Comparison of ENCODE assay signal across 1 cellular context in the genomic region with DNA sequence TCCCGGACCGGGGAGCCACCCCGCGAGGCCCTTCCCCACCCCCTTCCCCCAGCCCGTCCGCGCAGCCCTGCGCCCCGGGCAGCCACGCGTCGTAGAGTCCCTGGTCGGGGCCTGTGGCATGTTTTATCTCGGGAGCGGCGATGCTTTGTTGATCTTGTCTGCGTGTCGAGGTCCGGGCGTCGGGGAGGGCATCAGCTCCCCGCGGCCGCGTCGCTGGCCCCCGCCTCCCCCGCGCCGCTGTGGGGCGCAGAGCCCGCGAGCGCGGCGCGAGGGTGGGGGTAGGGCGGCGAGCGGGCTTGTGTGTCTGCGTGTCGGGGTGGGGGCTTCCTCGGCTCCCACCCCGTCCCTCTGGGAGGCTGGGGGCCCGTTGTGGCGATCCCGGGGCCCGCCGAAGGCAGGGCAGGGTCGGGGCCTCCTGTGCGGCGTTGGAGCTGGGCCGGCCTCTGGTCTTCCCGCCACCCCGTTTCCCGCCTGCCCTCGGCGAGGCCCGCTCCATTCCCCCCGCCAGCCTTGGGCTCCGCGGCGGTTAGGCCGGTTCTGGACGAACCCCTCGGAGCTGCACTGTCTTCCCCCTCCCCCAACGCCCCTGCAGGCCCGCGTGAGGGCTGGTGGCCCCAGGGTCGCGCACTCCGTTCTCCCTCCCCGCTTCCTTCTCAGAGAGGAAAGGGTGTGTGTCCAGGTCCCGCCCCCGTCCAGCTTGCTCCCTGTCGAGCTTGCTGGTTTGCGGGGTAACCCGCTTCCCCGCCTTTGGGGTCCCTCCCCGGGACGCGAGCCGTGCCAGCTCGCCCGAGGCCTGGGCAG.
A peak's percentile ranks its signal among the peaks of the same experiment; 100 is the strongest.
TF ChIP-seq lines count a peak whose summit lies in the region.

No MANE protein-coding gene starts in this region.

TF ChIP-seq in HepG2, 621 proteins besides CTCF, POLR2A, EP300 and RAD21 (continued from another document and continues in another):
- TF ChIP-seq, protein P1, sequence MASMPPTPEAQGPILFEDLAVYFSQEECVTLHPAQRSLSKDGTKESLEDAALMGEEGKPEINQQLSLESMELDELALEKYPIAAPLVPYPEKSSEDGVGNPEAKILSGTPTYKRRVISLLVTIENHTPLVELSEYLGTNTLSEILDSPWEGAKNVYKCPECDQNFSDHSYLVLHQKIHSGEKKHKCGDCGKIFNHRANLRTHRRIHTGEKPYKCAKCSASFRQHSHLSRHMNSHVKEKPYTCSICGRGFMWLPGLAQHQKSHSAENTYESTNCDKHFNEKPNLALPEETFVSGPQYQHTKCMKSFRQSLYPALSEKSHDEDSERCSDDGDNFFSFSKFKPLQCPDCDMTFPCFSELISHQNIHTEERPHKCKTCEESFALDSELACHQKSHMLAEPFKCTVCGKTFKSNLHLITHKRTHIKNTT (CRISPR knock-in tag; IDR thresholded peaks at IDR 0.05): no peak
- TF ChIP-seq, protein P2, sequence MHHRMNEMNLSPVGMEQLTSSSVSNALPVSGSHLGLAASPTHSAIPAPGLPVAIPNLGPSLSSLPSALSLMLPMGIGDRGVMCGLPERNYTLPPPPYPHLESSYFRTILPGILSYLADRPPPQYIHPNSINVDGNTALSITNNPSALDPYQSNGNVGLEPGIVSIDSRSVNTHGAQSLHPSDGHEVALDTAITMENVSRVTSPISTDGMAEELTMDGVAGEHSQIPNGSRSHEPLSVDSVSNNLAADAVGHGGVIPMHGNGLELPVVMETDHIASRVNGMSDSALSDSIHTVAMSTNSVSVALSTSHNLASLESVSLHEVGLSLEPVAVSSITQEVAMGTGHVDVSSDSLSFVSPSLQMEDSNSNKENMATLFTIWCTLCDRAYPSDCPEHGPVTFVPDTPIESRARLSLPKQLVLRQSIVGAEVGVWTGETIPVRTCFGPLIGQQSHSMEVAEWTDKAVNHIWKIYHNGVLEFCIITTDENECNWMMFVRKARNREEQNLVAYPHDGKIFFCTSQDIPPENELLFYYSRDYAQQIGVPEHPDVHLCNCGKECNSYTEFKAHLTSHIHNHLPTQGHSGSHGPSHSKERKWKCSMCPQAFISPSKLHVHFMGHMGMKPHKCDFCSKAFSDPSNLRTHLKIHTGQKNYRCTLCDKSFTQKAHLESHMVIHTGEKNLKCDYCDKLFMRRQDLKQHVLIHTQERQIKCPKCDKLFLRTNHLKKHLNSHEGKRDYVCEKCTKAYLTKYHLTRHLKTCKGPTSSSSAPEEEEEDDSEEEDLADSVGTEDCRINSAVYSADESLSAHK (CRISPR knock-in tag; IDR thresholded peaks at IDR 0.05; ENCODE audit: borderline replicate concordance): no peak
- no peak for TF ChIP-seq ZNF205 (CRISPR knock-in tag; IDR thresholded peaks at IDR 0.05)
- no peak; a peak in 1 of 4 replicates for TF ChIP-seq KLF16 (CRISPR knock-in tag; IDR thresholded peaks at IDR 0.05)
- TF ChIP-seq MTA1 (CRISPR knock-in tag; IDR thresholded peaks at IDR 0.05; ENCODE audit: borderline replicate concordance): peak; percentile 36; the same call in 1 of the 2 replicates
- peak; percentile 7 for TF ChIP-seq ASH2L (IDR thresholded peaks at IDR 0.05; ENCODE audit: insufficient read length, low read depth, low read length)
- TF ChIP-seq ZBTB3 (CRISPR knock-in tag; IDR thresholded peaks at IDR 0.05; ENCODE audit: borderline replicate concordance, low read depth): no peak
- TF ChIP-seq FOXP1 (IDR thresholded peaks at IDR 0.05): no peak
- TF ChIP-seq FOXP1 (CRISPR knock-in tag; IDR thresholded peaks at IDR 0.05): no peak
- TF ChIP-seq ZNF230 (CRISPR knock-in tag; IDR thresholded peaks at IDR 0.05): no peak
- no peak for TF ChIP-seq TP53 (CRISPR knock-in tag; conservative IDR thresholded peaks at IDR 0.05)
- TF ChIP-seq ZNF337 (CRISPR knock-in tag; IDR thresholded peaks at IDR 0.05; ENCODE audit: borderline replicate concordance, low read depth): no peak
- no peak for TF ChIP-seq FOXA1 (IDR thresholded peaks at IDR 0.05)
- TF ChIP-seq FOXA1 (CRISPR knock-in tag; IDR thresholded peaks at IDR 0.05): no peak
- no peak; the same call in 1 of the 2 replicates for TF ChIP-seq ETV5 (CRISPR knock-in tag; IDR thresholded peaks at IDR 0.05; ENCODE audit: borderline replicate concordance)
- TF ChIP-seq EED (CRISPR knock-in tag; IDR thresholded peaks at IDR 0.05): 0 out of 2 replicates have a peak, but pooled peaks have one; percentile 34
- TF ChIP-seq TCF7 (IDR thresholded peaks at IDR 0.05; ENCODE audit: low read depth): no peak
- no peak for TF ChIP-seq NR2F2 (IDR thresholded peaks at IDR 0.05; ENCODE audit: borderline replicate concordance, low read depth)
- TF ChIP-seq GMEB2 (CRISPR knock-in tag; IDR thresholded peaks at IDR 0.05; ENCODE audit: low read depth): no peak
- no peak; the same call in 1 of the 2 replicates for TF ChIP-seq ZNF589 (CRISPR knock-in tag; conservative IDR thresholded peaks at IDR 0.05)
- no peak for TF ChIP-seq AGO1 (IDR thresholded peaks at IDR 0.05; ENCODE audit: low read depth, low read length, poor library complexity, severe bottlenecking)
- TF ChIP-seq, protein P3, sequence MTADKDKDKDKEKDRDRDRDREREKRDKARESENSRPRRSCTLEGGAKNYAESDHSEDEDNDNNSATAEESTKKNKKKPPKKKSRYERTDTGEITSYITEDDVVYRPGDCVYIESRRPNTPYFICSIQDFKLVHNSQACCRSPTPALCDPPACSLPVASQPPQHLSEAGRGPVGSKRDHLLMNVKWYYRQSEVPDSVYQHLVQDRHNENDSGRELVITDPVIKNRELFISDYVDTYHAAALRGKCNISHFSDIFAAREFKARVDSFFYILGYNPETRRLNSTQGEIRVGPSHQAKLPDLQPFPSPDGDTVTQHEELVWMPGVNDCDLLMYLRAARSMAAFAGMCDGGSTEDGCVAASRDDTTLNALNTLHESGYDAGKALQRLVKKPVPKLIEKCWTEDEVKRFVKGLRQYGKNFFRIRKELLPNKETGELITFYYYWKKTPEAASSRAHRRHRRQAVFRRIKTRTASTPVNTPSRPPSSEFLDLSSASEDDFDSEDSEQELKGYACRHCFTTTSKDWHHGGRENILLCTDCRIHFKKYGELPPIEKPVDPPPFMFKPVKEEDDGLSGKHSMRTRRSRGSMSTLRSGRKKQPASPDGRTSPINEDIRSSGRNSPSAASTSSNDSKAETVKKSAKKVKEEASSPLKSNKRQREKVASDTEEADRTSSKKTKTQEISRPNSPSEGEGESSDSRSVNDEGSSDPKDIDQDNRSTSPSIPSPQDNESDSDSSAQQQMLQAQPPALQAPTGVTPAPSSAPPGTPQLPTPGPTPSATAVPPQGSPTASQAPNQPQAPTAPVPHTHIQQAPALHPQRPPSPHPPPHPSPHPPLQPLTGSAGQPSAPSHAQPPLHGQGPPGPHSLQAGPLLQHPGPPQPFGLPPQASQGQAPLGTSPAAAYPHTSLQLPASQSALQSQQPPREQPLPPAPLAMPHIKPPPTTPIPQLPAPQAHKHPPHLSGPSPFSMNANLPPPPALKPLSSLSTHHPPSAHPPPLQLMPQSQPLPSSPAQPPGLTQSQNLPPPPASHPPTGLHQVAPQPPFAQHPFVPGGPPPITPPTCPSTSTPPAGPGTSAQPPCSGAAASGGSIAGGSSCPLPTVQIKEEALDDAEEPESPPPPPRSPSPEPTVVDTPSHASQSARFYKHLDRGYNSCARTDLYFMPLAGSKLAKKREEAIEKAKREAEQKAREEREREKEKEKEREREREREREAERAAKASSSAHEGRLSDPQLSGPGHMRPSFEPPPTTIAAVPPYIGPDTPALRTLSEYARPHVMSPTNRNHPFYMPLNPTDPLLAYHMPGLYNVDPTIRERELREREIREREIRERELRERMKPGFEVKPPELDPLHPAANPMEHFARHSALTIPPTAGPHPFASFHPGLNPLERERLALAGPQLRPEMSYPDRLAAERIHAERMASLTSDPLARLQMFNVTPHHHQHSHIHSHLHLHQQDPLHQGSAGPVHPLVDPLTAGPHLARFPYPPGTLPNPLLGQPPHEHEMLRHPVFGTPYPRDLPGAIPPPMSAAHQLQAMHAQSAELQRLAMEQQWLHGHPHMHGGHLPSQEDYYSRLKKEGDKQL (CRISPR knock-in tag; IDR thresholded peaks at IDR 0.05; ENCODE audit: low read depth): no peak
- TF ChIP-seq ZNF720 (CRISPR knock-in tag; IDR thresholded peaks at IDR 0.05): no peak
- TF ChIP-seq, protein P4, sequence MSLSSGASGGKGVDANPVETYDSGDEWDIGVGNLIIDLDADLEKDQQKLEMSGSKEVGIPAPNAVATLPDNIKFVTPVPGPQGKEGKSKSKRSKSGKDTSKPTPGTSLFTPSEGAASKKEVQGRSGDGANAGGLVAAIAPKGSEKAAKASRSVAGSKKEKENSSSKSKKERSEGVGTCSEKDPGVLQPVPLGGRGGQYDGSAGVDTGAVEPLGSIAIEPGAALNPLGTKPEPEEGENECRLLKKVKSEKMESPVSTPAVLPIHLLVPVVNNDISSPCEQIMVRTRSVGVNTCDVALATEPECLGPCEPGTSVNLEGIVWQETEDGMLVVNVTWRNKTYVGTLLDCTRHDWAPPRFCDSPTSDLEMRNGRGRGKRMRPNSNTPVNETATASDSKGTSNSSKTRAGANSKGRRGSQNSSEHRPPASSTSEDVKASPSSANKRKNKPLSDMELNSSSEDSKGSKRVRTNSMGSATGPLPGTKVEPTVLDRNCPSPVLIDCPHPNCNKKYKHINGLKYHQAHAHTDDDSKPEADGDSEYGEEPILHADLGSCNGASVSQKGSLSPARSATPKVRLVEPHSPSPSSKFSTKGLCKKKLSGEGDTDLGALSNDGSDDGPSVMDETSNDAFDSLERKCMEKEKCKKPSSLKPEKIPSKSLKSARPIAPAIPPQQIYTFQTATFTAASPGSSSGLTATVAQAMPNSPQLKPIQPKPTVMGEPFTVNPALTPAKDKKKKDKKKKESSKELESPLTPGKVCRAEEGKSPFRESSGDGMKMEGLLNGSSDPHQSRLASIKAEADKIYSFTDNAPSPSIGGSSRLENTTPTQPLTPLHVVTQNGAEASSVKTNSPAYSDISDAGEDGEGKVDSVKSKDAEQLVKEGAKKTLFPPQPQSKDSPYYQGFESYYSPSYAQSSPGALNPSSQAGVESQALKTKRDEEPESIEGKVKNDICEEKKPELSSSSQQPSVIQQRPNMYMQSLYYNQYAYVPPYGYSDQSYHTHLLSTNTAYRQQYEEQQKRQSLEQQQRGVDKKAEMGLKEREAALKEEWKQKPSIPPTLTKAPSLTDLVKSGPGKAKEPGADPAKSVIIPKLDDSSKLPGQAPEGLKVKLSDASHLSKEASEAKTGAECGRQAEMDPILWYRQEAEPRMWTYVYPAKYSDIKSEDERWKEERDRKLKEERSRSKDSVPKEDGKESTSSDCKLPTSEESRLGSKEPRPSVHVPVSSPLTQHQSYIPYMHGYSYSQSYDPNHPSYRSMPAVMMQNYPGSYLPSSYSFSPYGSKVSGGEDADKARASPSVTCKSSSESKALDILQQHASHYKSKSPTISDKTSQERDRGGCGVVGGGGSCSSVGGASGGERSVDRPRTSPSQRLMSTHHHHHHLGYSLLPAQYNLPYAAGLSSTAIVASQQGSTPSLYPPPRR (CRISPR knock-in tag; IDR thresholded peaks at IDR 0.05; ENCODE audit: borderline replicate concordance): peak; percentile 34; the same call in 1 of the 2 replicates
- no peak for TF ChIP-seq CHD2 (IDR thresholded peaks at IDR 0.05; ENCODE audit: low read depth, low read length)
- TF ChIP-seq ERF (CRISPR knock-in tag; IDR thresholded peaks at IDR 0.05): 0 out of 2 replicates have a peak, but pooled peaks have one; percentile 32
- peak; percentile 54; the same call in 1 of the 2 replicates for TF ChIP-seq ZNF160 (CRISPR knock-in tag; IDR thresholded peaks at IDR 0.05)
- TF ChIP-seq AGO2 (optimal IDR thresholded peaks at IDR 0.05; ENCODE audit: low read depth, low read length): peak; percentile 79
- TF ChIP-seq MLLT10 (CRISPR knock-in tag; IDR thresholded peaks at IDR 0.05): no peak
- TF ChIP-seq, protein P5, sequence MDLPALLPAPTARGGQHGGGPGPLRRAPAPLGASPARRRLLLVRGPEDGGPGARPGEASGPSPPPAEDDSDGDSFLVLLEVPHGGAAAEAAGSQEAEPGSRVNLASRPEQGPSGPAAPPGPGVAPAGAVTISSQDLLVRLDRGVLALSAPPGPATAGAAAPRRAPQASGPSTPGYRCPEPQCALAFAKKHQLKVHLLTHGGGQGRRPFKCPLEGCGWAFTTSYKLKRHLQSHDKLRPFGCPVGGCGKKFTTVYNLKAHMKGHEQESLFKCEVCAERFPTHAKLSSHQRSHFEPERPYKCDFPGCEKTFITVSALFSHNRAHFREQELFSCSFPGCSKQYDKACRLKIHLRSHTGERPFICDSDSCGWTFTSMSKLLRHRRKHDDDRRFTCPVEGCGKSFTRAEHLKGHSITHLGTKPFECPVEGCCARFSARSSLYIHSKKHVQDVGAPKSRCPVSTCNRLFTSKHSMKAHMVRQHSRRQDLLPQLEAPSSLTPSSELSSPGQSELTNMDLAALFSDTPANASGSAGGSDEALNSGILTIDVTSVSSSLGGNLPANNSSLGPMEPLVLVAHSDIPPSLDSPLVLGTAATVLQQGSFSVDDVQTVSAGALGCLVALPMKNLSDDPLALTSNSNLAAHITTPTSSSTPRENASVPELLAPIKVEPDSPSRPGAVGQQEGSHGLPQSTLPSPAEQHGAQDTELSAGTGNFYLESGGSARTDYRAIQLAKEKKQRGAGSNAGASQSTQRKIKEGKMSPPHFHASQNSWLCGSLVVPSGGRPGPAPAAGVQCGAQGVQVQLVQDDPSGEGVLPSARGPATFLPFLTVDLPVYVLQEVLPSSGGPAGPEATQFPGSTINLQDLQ (CRISPR knock-in tag; IDR thresholded peaks at IDR 0.05): peak; percentile 82; the same call in 1 of the 2 replicates
- peak; percentile 59 for TF ChIP-seq ARNTL (CRISPR knock-in tag; IDR thresholded peaks at IDR 0.05)
- no peak for TF ChIP-seq NAIF1 (CRISPR knock-in tag; IDR thresholded peaks at IDR 0.05; ENCODE audit: borderline replicate concordance)
- peak; percentile 56; the same call in 1 of the 2 replicates for TF ChIP-seq ZNF704 (CRISPR knock-in tag; IDR thresholded peaks at IDR 0.05; ENCODE audit: borderline replicate concordance)
- TF ChIP-seq ZNF761 (CRISPR knock-in tag; conservative IDR thresholded peaks at IDR 0.05): peak; percentile 20; the same call in 1 of the 2 replicates
- TF ChIP-seq GFI1 (CRISPR knock-in tag; IDR thresholded peaks at IDR 0.05; ENCODE audit: borderline replicate concordance): no peak
- 0 out of 2 replicates have a peak, but pooled peaks have one; percentile 55 for TF ChIP-seq FOXC1 (CRISPR knock-in tag; IDR thresholded peaks at IDR 0.05; ENCODE audit: borderline replicate concordance)
- TF ChIP-seq ZNF616 (CRISPR knock-in tag; IDR thresholded peaks at IDR 0.05; ENCODE audit: low read depth): peak; percentile 18; the same call in 1 of the 2 replicates
- no peak for TF ChIP-seq IKZF4 (CRISPR knock-in tag; IDR thresholded peaks at IDR 0.05; ENCODE audit: borderline replicate concordance, low read depth, not compliant biosample characterization)
